In the genomic region with DNA sequence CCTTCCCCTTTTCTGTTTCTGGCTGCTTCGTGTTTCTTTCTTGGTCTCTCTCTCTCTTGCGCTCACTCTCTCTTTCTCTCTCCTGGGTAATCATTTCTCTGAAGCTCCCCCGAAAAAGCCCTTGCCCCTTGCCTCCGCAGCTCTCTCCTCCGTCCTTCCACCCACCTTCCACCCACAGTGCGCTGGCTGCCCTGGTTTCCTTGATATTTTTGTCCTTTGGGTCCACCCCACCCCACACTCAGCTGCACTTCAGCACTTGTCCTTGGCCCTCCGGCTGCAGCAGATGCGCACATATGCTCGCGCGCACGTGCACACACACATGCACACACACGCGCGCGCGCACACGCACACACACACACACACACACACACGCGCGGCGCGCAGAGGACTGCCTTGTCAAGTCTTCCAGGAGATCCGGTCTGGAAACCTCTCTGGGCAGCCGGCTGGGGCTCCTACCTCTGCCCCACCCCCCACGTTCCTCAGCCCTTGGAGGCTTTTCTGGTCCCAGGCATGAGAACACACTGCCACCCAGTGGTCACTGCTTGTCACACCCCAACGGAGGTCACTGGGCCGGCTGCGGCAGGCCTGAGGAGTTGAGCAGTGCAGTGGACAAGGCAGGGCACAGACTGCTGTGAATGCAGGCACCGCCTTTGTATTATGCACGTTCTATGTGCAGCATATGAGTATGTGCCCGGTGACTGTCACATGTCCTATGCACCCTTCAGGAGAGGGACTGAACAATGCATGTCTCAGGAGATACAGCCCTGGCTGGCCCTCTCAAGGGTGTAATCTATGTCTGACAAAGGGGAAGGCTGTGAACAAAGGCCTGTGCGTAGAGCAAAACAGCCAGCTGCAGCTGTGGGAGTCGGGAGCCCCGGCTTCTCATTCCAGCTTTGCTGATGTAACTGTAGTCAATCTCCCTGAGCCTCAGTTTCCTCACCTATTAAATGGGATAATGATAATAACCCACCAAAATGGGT, we compare ENCODE assay signal across 8 cellular contexts.
A peak's percentile ranks its signal among the peaks of the same experiment; 100 is the strongest.
DNase-seq lines count a peak whose midpoint lies in the region; ATAC-seq and FAIRE-seq lines count a peak whose summit lies in the region.

No MANE protein-coding gene starts in this region.

- FAIRE-seq in HTR-8/SVneo (lab: Jason Lieb, UNC): peak; percentile 99

- H3K9me3 ChIP-seq in BLaER1 treated with 17β-estradiol and CSF1 and Interleukin-3, amounts not matched to agents 10 nM and 100 nM (replicated peaks in 1 of 11): no peaks in the 10 kb centered on the region

- H3K27me3 ChIP-seq in BLaER1 treated with 17β-estradiol and CSF1 and Interleukin-3, amounts not matched to agents 10 nM and 100 nM: peaks cover 57 to 93% (median 82%) of the 10 kb centered on the region in 11 experiments

- H3K4me2 ChIP-seq in BLaER1 treated with 17β-estradiol and CSF1 and Interleukin-3, amounts not matched to agents 10 nM and 100 nM: peak overlapping the region; percentile 84 to 98 (median 89)

- H3K27ac ChIP-seq in BLaER1 treated with 17β-estradiol and CSF1 and Interleukin-3, amounts not matched to agents 10 nM and 100 nM: peak overlapping the region in 2 of 11 experiments; percentile 3 to 11; a peak in 1 of 22 replicates

- no peaks in the 10 kb centered on the region for H3K36me3 ChIP-seq in BLaER1 treated with 17β-estradiol and CSF1 and Interleukin-3, amounts not matched to agents 10 nM and 100 nM

- H3K9ac ChIP-seq in BLaER1 treated with 17β-estradiol and CSF1 and Interleukin-3, amounts not matched to agents 10 nM and 100 nM: peak overlapping the region; percentile 24 to 56 (median 46); a peak in 18 of 22 replicates

- peak; percentile 72 for ATAC-seq in GM19397 (IDR thresholded peaks at IDR 0.05; ENCODE audit: unreplicated experiment)

- H3K4me1 ChIP-seq in BLaER1 treated with 17β-estradiol and CSF1 and Interleukin-3, amounts not matched to agents 10 nM and 100 nM: peaks cover 44 to 56% (median 53%) of the 10 kb centered on the region in 10 experiments

- peak overlapping the region; percentile 42 to 69 (median 53) for H3K4me3 ChIP-seq in BLaER1 treated with 17β-estradiol and CSF1 and Interleukin-3, amounts not matched to agents 10 nM and 100 nM

- DNase-seq in HTR-8/SVneo (ENCODE audit: insufficient read length, low spot score) (peak; percentile 94), medulla oblongata (ENCODE audit: extremely low spot score) (peak; percentile 98)
- peak; percentile 55 for DNase-seq in NK-92 treated with Interleukin-12 subunit alpha and Interleukin-12 subunit beta, amount 100 ng/mL, for 24 hours (lab: John Stamatoyannopoulos, UW)
- peak; percentile 96 for DNase-seq in activated CD8-positive, alpha-beta memory T cell treated with anti-CD3 and anti-CD28 coated beads for 24 hours
- DNase-seq in effector CD8-positive, alpha-beta T cell (lab: John Stamatoyannopoulos, UW): peak; percentile 84
- peak; percentile 74 to 85 (median 81) for DNase-seq in stimulated activated CD4-positive, alpha-beta T cell treated with anti-CD3 and anti-CD28 coated beads, TNF-alpha, amount 100 ng/mL, for 4 hours (ENCODE audit: low read depth in 3 of 3)

- H4K20me1 ChIP-seq in BLaER1 treated with 17β-estradiol and CSF1 and Interleukin-3, amounts not matched to agents 10 nM and 100 nM: peaks cover 0 to 27% (median 0%) of the 10 kb centered on the region in 11 experiments; a peak in 7 of 22 replicates
